Comparison of ENCODE assay signal across 24 cellular contexts in genomic region chr11:15743244-15743629, GRCh38.
"Had no signal": no experiment of that assay in that cellular context is flagged by ENCODE, and none has a peak within 500 bp of the region (broad histone marks: within the 10 kb centered on the region; RNA-seq: fewer than 3 reads in every experiment).

No MANE protein-coding gene starts in this region.

- H3K27ac Mint-ChIP-seq: effector memory CD8-positive, alpha-beta T cell; naive thymus-derived CD4-positive, alpha-beta T cell had no signal

- H3K27ac ChIP-seq: epithelial cell of prostate, esophagus squamous epithelium, foreskin keratinocyte, hepatocyte, ovary, right atrium auricular region, sigmoid colon, skin epidermis, suprapubic skin, thyroid gland, upper lobe of left lung, uterus had no signal

- H3K4me3 Mint-ChIP-seq: effector memory CD8-positive, alpha-beta T cell; naive thymus-derived CD4-positive, alpha-beta T cell had no signal

- H3K79me2 ChIP-seq: hepatocyte had no signal

- H3K4me1 ChIP-seq: esophagus squamous epithelium, foreskin keratinocyte, right atrium auricular region, sigmoid colon, suprapubic skin, thyroid gland, upper lobe of left lung, uterus had no signal

- H3K9me3 ChIP-seq: esophagus squamous epithelium, ovary, right atrium auricular region, sigmoid colon, suprapubic skin, thyroid gland, upper lobe of left lung, uterus had no signal

- H2AFZ ChIP-seq: hepatocyte had no signal

- ATAC-seq: effector memory CD8-positive, alpha-beta T cell; left ventricle myocardium superior had no signal

- H3K36me3 ChIP-seq: esophagus squamous epithelium, ovary, right atrium auricular region, sigmoid colon, suprapubic skin, thyroid gland, upper lobe of left lung, uterus had no signal

- H3K4me2 ChIP-seq: hepatocyte had no signal

- H3K27me3 ChIP-seq: foreskin keratinocyte, hepatocyte, ovary, right atrium auricular region, sigmoid colon, suprapubic skin, thyroid gland, upper lobe of left lung, uterus had no signal

- DNase-seq: cortex of kidney; effector memory CD8-positive, alpha-beta T cell; esophagus squamous epithelium; head of caudate nucleus; kidney; left cardiac atrium; left ventricle myocardium superior; mesendoderm; naive thymus-derived CD4-positive, alpha-beta T cell; nucleus accumbens; ovary; sigmoid colon; stimulated activated CD4-positive, alpha-beta T cell treated with anti-CD3 and anti-CD28 coated beads, Interleukin-12 subunit alpha, Interleukin-12 subunit beta, amount 100 ng/mL, for 4 hours; stimulated activated naive CD4-positive, alpha-beta T cell treated with Interleukin-2 at 50 U/mL for 16 hours; thyroid gland; upper lobe of left lung; uterus had no signal

- H3K27me3 Mint-ChIP-seq: effector memory CD8-positive, alpha-beta T cell had no signal

- H3K4me1 Mint-ChIP-seq: naive thymus-derived CD4-positive, alpha-beta T cell had no signal

- H3K4me3 ChIP-seq: esophagus squamous epithelium, hepatocyte, lung, ovary, right atrium auricular region, sigmoid colon, skin epidermis, suprapubic skin, thyroid gland, upper lobe of left lung, uterus had no signal

- H3K36me3 Mint-ChIP-seq: naive thymus-derived CD4-positive, alpha-beta T cell had no signal
